In genomic region chr6:30686908-30687658, GRCh38 we compare ENCODE assay signal across 1 cellular context.
TF ChIP-seq lines count a peak whose summit lies in the region.

No MANE protein-coding gene starts in this region.

TF ChIP-seq in K562, 482 proteins besides CTCF, POLR2A, EP300 and RAD21 (continued from another document and continues in another):
- no peak for TF ChIP-seq HDAC8 (tag; IDR thresholded peaks at IDR 0.05)
- TF ChIP-seq THRB (CRISPR knock-in tag; conservative IDR thresholded peaks at IDR 0.05): peak; percentile 32
- TF ChIP-seq ZNF589 (CRISPR knock-in tag; IDR thresholded peaks at IDR 0.05; ENCODE audit: low read depth): no peak
- TF ChIP-seq SOX6 (IDR thresholded peaks at IDR 0.05): peak; percentile 94
- peak; percentile 45; the same call in 1 of the 2 replicates for TF ChIP-seq ZNF740 (CRISPR knock-in tag; IDR thresholded peaks at IDR 0.05)
- no peak for TF ChIP-seq ZNF740 (tag; IDR thresholded peaks at IDR 0.05)
- TF ChIP-seq ARID3B (CRISPR knock-in tag; IDR thresholded peaks at IDR 0.05; ENCODE audit: borderline replicate concordance): no peak
- TF ChIP-seq MAZ (CRISPR knock-in tag; conservative IDR thresholded peaks at IDR 0.05 in 1 of 2, IDR thresholded peaks at IDR 0.05 in 1 of 2): peak in 1 of 2 experiments; percentile 90
- TF ChIP-seq STAT5B (CRISPR knock-in tag; IDR thresholded peaks at IDR 0.05): no peak
- peak; percentile 68; the same call in 1 of the 2 replicates for TF ChIP-seq ATF7 (IDR thresholded peaks at IDR 0.05)
- TF ChIP-seq YY1 (IDR thresholded peaks at IDR 0.05; ENCODE audit: borderline replicate concordance in 1 of 3, control insufficient read depth in 1 of 3, extremely low read depth in 1 of 3, insufficient read depth in 3 of 3, insufficient read length in 1 of 3, insufficient replicate concordance in 2 of 3, low read depth in 1 of 3, low read length in 2 of 3): peak in 2 of 3 experiments; percentile 43 to 68
- no peak for TF ChIP-seq ZNF551 (CRISPR knock-in tag; IDR thresholded peaks at IDR 0.05)
- no peak for TF ChIP-seq ZNF174 (CRISPR knock-in tag; IDR thresholded peaks at IDR 0.05)
- peak; percentile 53 for TF ChIP-seq TCF3 (CRISPR knock-in tag; IDR thresholded peaks at IDR 0.05)
- TF ChIP-seq MNT (conservative IDR thresholded peaks at IDR 0.05): no peak
- TF ChIP-seq KDM1A (IDR thresholded peaks at IDR 0.05): no peak
- TF ChIP-seq ZNF75A (CRISPR knock-in tag; IDR thresholded peaks at IDR 0.05): no peak
- TF ChIP-seq SRSF1 (IDR thresholded peaks at IDR 0.05; ENCODE audit: low read depth, low read length): peak; percentile 97
- TF ChIP-seq MTA3 (IDR thresholded peaks at IDR 0.05; ENCODE audit: borderline replicate concordance): peak; percentile 95
- TF ChIP-seq ZNF609 (CRISPR knock-in tag; IDR thresholded peaks at IDR 0.05; ENCODE audit: borderline replicate concordance): peak; percentile 37; the same call in 1 of the 2 replicates
- peak; percentile 100 for TF ChIP-seq ZNF263 (CRISPR knock-in tag; IDR thresholded peaks at IDR 0.05; ENCODE audit: borderline replicate concordance)
- peak; percentile 34 to 53 for TF ChIP-seq NRF1 (conservative IDR thresholded peaks at IDR 0.05 in 1 of 2, IDR thresholded peaks at IDR 0.05 in 1 of 2)
- TF ChIP-seq ELK1 (CRISPR knock-in tag; IDR thresholded peaks at IDR 0.05): no peak
- peak in 1 of 2 experiments; percentile 72; a peak in 1 of 4 replicates for TF ChIP-seq ETV6 (IDR thresholded peaks at IDR 0.05; ENCODE audit: borderline replicate concordance in 1 of 2, low read depth in 2 of 2, low read length in 1 of 2)
- no peak for TF ChIP-seq ETV6 (CRISPR knock-in tag; IDR thresholded peaks at IDR 0.05; ENCODE audit: borderline replicate concordance)
- TF ChIP-seq USF2 (CRISPR knock-in tag; IDR thresholded peaks at IDR 0.05): peak; percentile 6; the same call in 1 of the 2 replicates
- TF ChIP-seq NR4A1 (CRISPR knock-in tag; IDR thresholded peaks at IDR 0.05): 0 out of 2 replicates have a peak, but pooled peaks have one; percentile 25
- no peak for TF ChIP-seq NR4A1 (tag; IDR thresholded peaks at IDR 0.05)
- TF ChIP-seq CHAMP1 (IDR thresholded peaks at IDR 0.05): no peak
- TF ChIP-seq WHSC1 (IDR thresholded peaks at IDR 0.05; ENCODE audit: low read length): no peak
- no peak for TF ChIP-seq ZNF77 (CRISPR knock-in tag; IDR thresholded peaks at IDR 0.05)
- no peak for TF ChIP-seq CUX1 (CRISPR knock-in tag; IDR thresholded peaks at IDR 0.05)
- TF ChIP-seq ZNF408 (CRISPR knock-in tag; IDR thresholded peaks at IDR 0.05; ENCODE audit: low read depth): no peak
- TF ChIP-seq POLR2AphosphoS2 (IDR thresholded peaks at IDR 0.05; ENCODE audit: low read length): 0 out of 2 replicates have a peak, but pooled peaks have one; percentile 29
- TF ChIP-seq PTTG1 (tag; IDR thresholded peaks at IDR 0.05; ENCODE audit: low read depth): no peak
- TF ChIP-seq PHF21A (IDR thresholded peaks at IDR 0.05; ENCODE audit: borderline replicate concordance, low read depth): peak; percentile 98
- TF ChIP-seq ZNF217 (CRISPR knock-in tag; IDR thresholded peaks at IDR 0.05): no peak
- TF ChIP-seq POU5F1 (IDR thresholded peaks at IDR 0.05; ENCODE audit: borderline replicate concordance, low read depth, low read length, partially characterized antibody): no peak
- TF ChIP-seq THAP7 (CRISPR knock-in tag; IDR thresholded peaks at IDR 0.05): no peak
- TF ChIP-seq PTBP1 (IDR thresholded peaks at IDR 0.05; ENCODE audit: low read depth, low read length): 0 out of 2 replicates have a peak, but pooled peaks have one; percentile 47
